In the genomic region with DNA sequence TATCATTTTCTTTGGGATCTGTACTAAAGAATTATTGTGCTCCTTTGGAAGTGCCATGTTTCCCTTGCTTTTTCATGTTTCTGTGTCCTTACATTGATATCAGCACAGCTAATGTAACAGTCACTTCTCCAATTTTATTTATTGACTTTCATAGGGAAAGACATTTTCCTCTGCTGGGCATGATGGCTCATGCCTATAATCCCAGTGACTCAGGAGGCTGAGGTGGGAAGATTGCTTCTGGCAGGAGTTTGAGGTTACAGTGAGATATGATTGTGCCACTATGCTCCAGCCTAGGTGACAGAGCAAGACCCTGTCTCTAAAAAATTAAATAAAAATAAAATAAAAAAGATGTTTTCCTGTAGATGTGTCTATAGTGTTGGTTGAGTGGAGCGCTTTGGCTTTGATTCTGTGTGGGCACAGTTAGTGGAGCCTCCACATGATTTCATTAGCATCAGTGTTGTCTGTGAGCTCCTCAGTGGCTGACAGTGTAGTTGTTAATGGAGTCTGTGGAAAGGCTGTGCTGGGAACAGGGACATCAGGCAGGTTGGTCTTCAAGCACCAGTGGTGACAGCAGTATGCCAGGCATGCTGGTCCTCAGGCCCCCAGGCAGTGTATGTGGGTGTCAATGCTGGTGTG, we compare ENCODE assay signal across 20 cellular contexts. TPM values are rescaled to one million over a fixed set of nuclear protein-coding genes. Genes with fewer than 3 reads are reported as not detected.
DNase-seq lines count a peak whose midpoint lies in the region; ATAC-seq and TF ChIP-seq lines count a peak whose summit lies in the region.
"Had no signal": no experiment of that assay in that cellular context is flagged by ENCODE, and none has a peak within 500 bp of the region (broad histone marks: within the 10 kb centered on the region; RNA-seq: fewer than 3 reads in every experiment).

No MANE protein-coding gene starts in this region.

- peak overlapping the region in 1 of 4 donors; percentile 63 for H3K4me3 Mint-ChIP-seq in CD4-positive, CD25-positive, alpha-beta regulatory T cell
- H3K4me3 Mint-ChIP-seq in CD8-positive, alpha-beta T cell: no peak overlapping the region
- no peak overlapping the region for H3K4me3 Mint-ChIP-seq in T-helper 17 cell

- peak overlapping the region; percentile 17 for H3K27ac ChIP-seq in CD4-positive, CD25-positive, alpha-beta regulatory T cell (ENCODE audit: insufficient read depth, low read length, poor library complexity, severe bottlenecking)
- no peak overlapping the region for H3K27ac ChIP-seq in CD8-positive, alpha-beta T cell (ENCODE audit: low read depth, low read length)
- H3K27ac ChIP-seq in epithelial cell of prostate (no peak overlapping the region), uterus (no peak overlapping the region)
- H3K27ac ChIP-seq: body of pancreas, coronary artery, heart right ventricle, SK-N-MC, upper lobe of left lung had no signal

- peaks cover 75% of the 10 kb centered on the region for H3K36me3 Mint-ChIP-seq in CD4-positive, CD25-positive, alpha-beta regulatory T cell
- H3K36me3 Mint-ChIP-seq in CD8-positive, alpha-beta T cell: peaks cover 79% of the 10 kb centered on the region
- H3K36me3 Mint-ChIP-seq in T-helper 17 cell (ENCODE audit: low read depth): peaks cover 11% of the 10 kb centered on the region

- no peak for DNase-seq in CD4-positive, CD25-positive, alpha-beta regulatory T cell
- no peak for DNase-seq in CD8-positive, alpha-beta T cell
- no peak for DNase-seq in T-helper 17 cell
- peak; percentile 31 for DNase-seq in epithelial cell of prostate (ENCODE audit: low read depth, low spot score)
- no peak for DNase-seq in kidney glomerular epithelial cell (lab: John Stamatoyannopoulos, UW)
- no peak for DNase-seq in uterus
- DNase-seq: activated naive CD4-positive, alpha-beta T cell treated with anti-CD3 and anti-CD28 coated beads, Interleukin-2, amount 50 U/mL, for 16 hours; body of pancreas; Calu3; heart right ventricle; NCI-H1417; NCI-H510A treated with DMSO at 0.1 percent for 48 hours; occipital lobe; retina; spleen; stimulated activated CD4-positive, alpha-beta T cell treated with anti-CD3 and anti-CD28 coated beads, Interleukin-4, amount 100 ng/mL, for 24 hours had no signal

- ATAC-seq in CD4-positive, CD25-positive, alpha-beta regulatory T cell (ENCODE audit: low read depth in 2 of 2): no peak
- no peak for ATAC-seq in CD8-positive, alpha-beta T cell
- ATAC-seq in T-helper 17 cell (no peak), HG03039 (IDR thresholded peaks at IDR 0.05; ENCODE audit: unreplicated experiment) (no peak)
- ATAC-seq: body of pancreas had no signal

- peaks cover 0 to 27% (median 5%) of the 10 kb centered on the region in 7 donors for H3K9me3 Mint-ChIP-seq in CD4-positive, CD25-positive, alpha-beta regulatory T cell
- H3K9me3 Mint-ChIP-seq in CD8-positive, alpha-beta T cell: peaks cover 25% of the 10 kb centered on the region

- H3K4me3 ChIP-seq in CD4-positive, CD25-positive, alpha-beta regulatory T cell (ENCODE audit: low read depth, low read length): no peak overlapping the region
- no peak overlapping the region for H3K4me3 ChIP-seq in CD8-positive, alpha-beta T cell (ENCODE audit: low read depth, low read length)
- no peak overlapping the region for H3K4me3 ChIP-seq in uterus
- H3K4me3 ChIP-seq: body of pancreas, coronary artery, heart right ventricle, SK-N-MC, spleen, upper lobe of left lung had no signal

- peaks cover 34 to 88% (median 74%) of the 10 kb centered on the region in 4 donors for H3K4me1 Mint-ChIP-seq in CD4-positive, CD25-positive, alpha-beta regulatory T cell
- H3K4me1 Mint-ChIP-seq in CD8-positive, alpha-beta T cell (ENCODE audit: low read depth): peaks cover 70% of the 10 kb centered on the region
- H3K4me1 Mint-ChIP-seq in T-helper 17 cell: peaks cover 45% of the 10 kb centered on the region

- H3K27me3 Mint-ChIP-seq in CD4-positive, CD25-positive, alpha-beta regulatory T cell: no peaks in the 10 kb centered on the region
- no peaks in the 10 kb centered on the region for H3K27me3 Mint-ChIP-seq in CD8-positive, alpha-beta T cell (ENCODE audit: low read depth)
- no peaks in the 10 kb centered on the region for H3K27me3 Mint-ChIP-seq in T-helper 17 cell

- intact Hi-C loops in CD8-positive, alpha-beta T cell (cut with DNase I, micrococcal nuclease): no loop called here
- intact Hi-C loops in uterus (cut with DNase I; ENCODE audit: low total_unique reads): no loop called here

- POLR2A ChIA-PET in CD8-positive, alpha-beta T cell (lab: Charles Lee): no interaction called here

- no peak for TF ChIP-seq CTCF in CD8-positive, alpha-beta T cell (IDR thresholded peaks at IDR 0.05)
- TF ChIP-seq CTCF in uterus (IDR thresholded peaks at IDR 0.05): no peak

- no peaks in the 10 kb centered on the region for H3K27me3 ChIP-seq in CD4-positive, CD25-positive, alpha-beta regulatory T cell (ENCODE audit: control insufficient read depth, insufficient read depth, low read length)
- no peaks in the 10 kb centered on the region for H3K27me3 ChIP-seq in CD8-positive, alpha-beta T cell (ENCODE audit: insufficient read depth, low read length)
- H3K27me3 ChIP-seq in uterus: no peaks in the 10 kb centered on the region
- H3K27me3 ChIP-seq: body of pancreas, heart right ventricle, spleen, upper lobe of left lung had no signal

- peak overlapping the region; percentile 30 to 65 (median 43) for H3K27ac Mint-ChIP-seq in CD4-positive, CD25-positive, alpha-beta regulatory T cell
- peak overlapping the region; percentile 78 for H3K27ac Mint-ChIP-seq in CD8-positive, alpha-beta T cell
- peak overlapping the region; percentile 83 for H3K27ac Mint-ChIP-seq in T-helper 17 cell

- H3K36me3 ChIP-seq in CD4-positive, CD25-positive, alpha-beta regulatory T cell (ENCODE audit: control insufficient read depth, insufficient read depth, low read length): peaks cover 65% of the 10 kb centered on the region
- H3K36me3 ChIP-seq in CD8-positive, alpha-beta T cell (ENCODE audit: insufficient read depth, low read length): peaks cover 28% of the 10 kb centered on the region
- no peaks in the 10 kb centered on the region for H3K36me3 ChIP-seq in uterus

- peaks cover 23% of the 10 kb centered on the region for H3K4me1 ChIP-seq in CD4-positive, CD25-positive, alpha-beta regulatory T cell (ENCODE audit: control insufficient read depth, insufficient read depth, low read length, poor library complexity, severe bottlenecking)
- H3K4me1 ChIP-seq in CD8-positive, alpha-beta T cell (ENCODE audit: insufficient read depth, low read length): peaks cover 44% of the 10 kb centered on the region
- H3K4me1 ChIP-seq in uterus: no peaks in the 10 kb centered on the region
- H3K4me1 ChIP-seq: body of pancreas had no signal

- CTCF ChIA-PET in CD8-positive, alpha-beta T cell (lab: Charles Lee): no interaction called here

- peaks cover 9 to 16% of the 10 kb centered on the region in 2 experiments for H3K9me3 ChIP-seq in CD4-positive, CD25-positive, alpha-beta regulatory T cell (ENCODE audit: control insufficient read depth in 2 of 2, low read length in 2 of 2)
- peaks cover 6% of the 10 kb centered on the region for H3K9me3 ChIP-seq in CD8-positive, alpha-beta T cell (ENCODE audit: low read length)
- H3K9me3 ChIP-seq in T-helper 17 cell (ENCODE audit: control insufficient read depth, low read length, poor library complexity, severe bottlenecking) (peaks cover 4% of the 10 kb centered on the region), uterus (no peaks in the 10 kb centered on the region)
- H3K9me3 ChIP-seq: body of pancreas, upper lobe of left lung had no signal

- no peak for TF ChIP-seq POLR2A in uterus (IDR thresholded peaks at IDR 0.05)

RNA-seq across cellular contexts. Expression of gene OAS2, which starts 7.5 kb away (rescaled TPM):
- total RNA-seq in CD4-positive, CD25-positive, alpha-beta regulatory T cell: 82.2 TPM
- polyA plus RNA-seq in CD4-positive, CD25-positive, alpha-beta regulatory T cell: 10 to 100 TPM; 58.2 to 82.2 (median 73.4) TPM
- total RNA-seq in CD8-positive, alpha-beta T cell: 10 to 100 TPM in 1 of 2 experiments, 1 to 10 TPM in 1; 9.2 to 10.7 TPM
- total RNA-seq in T-helper 17 cell (10 to 100 TPM; 35.4 to 45.3 TPM), uterus (10 to 100 TPM in 2 of 4 donors, 1 to 10 TPM in 1, under 1 TPM in 1; 0.59 to 18.1 (median 6.1) TPM)

RNA-seq across cellular contexts. Expression of gene OAS3, which starts 47.5 kb away (rescaled TPM):
- 36.5 TPM for total RNA-seq in CD4-positive, CD25-positive, alpha-beta regulatory T cell
- polyA plus RNA-seq in CD4-positive, CD25-positive, alpha-beta regulatory T cell: 10 to 100 TPM; 12.2 to 17.7 (median 14.5) TPM
- 1 to 10 TPM; 7.7 to 8.2 TPM for total RNA-seq in CD8-positive, alpha-beta T cell
- total RNA-seq in T-helper 17 cell (10 to 100 TPM; 26.6 to 28.6 TPM), uterus (10 to 100 TPM in 2 of 4 donors, 1 to 10 TPM in 2; 2.1 to 22.8 (median 8.9) TPM)
